1 cellular context compared by ENCODE assay signal in genomic region chr19:24033308-24033961, GRCh38.
TF ChIP-seq lines count a peak whose summit lies in the region.

No MANE protein-coding gene starts in this region.

TF ChIP-seq in HepG2, 621 proteins besides CTCF, POLR2A, EP300 and RAD21 (continued from another document and continues in another):
- no peak for TF ChIP-seq SOX6 (IDR thresholded peaks at IDR 0.05)
- TF ChIP-seq SOX6 (CRISPR knock-in tag; IDR thresholded peaks at IDR 0.05), result 0 out of 2 replicates have a peak, but pooled peaks have one; percentile 31
- TF ChIP-seq, protein P1, sequence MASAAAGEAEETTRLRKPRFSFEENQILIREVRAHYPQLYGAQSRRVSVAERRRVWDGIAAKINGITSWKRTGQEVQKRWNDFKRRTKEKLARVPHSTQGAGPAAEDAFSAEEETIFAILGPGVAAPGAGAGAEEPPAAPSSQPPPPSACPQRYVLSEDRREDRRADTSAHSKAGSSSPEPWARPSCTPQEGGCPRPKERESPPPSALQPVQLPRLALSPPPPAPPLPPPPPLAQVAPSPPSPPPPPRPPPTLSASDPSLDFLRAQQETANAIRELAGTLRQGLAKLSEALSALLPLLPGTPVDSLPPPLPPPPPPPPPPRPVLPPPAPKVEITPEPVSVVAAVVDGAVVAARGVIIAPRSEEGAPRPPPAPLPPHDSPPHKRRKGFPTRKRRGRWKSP (CRISPR knock-in tag; IDR thresholded peaks at IDR 0.05), result no peak
- TF ChIP-seq ZNF335 (CRISPR knock-in tag; IDR thresholded peaks at IDR 0.05), result 0 out of 2 replicates have a peak, but pooled peaks have one; percentile 21
- TF ChIP-seq ZNF577 (CRISPR knock-in tag; IDR thresholded peaks at IDR 0.05; ENCODE audit: borderline replicate concordance, low read depth), result no peak
- TF ChIP-seq TFDP2 (CRISPR knock-in tag; IDR thresholded peaks at IDR 0.05), result no peak; the same call in 1 of the 2 replicates
- peak; percentile 92 for TF ChIP-seq YY1 (IDR thresholded peaks at IDR 0.05; ENCODE audit: insufficient read depth, insufficient replicate concordance, low read depth, low read length)
- no peak; the same call in 1 of the 2 replicates for TF ChIP-seq ETV6 (CRISPR knock-in tag; conservative IDR thresholded peaks at IDR 0.05)
- TF ChIP-seq ZFP62 (CRISPR knock-in tag; IDR thresholded peaks at IDR 0.05), result no peak
- no peak for TF ChIP-seq XRCC5 (optimal IDR thresholded peaks at IDR 0.05; ENCODE audit: low read length)
- no peak for TF ChIP-seq KAT2B (IDR thresholded peaks at IDR 0.05; ENCODE audit: borderline replicate concordance, low read depth, low read length)
- TF ChIP-seq ZNF264 (CRISPR knock-in tag; IDR thresholded peaks at IDR 0.05), result no peak; the same call in 1 of the 2 replicates
- TF ChIP-seq CBX5 (CRISPR knock-in tag; IDR thresholded peaks at IDR 0.05; ENCODE audit: borderline replicate concordance), result peak; percentile 31; the same call in 1 of the 2 replicates
- TF ChIP-seq ZBTB37 (CRISPR knock-in tag; IDR thresholded peaks at IDR 0.05), result 0 out of 2 replicates have a peak, but pooled peaks have one; percentile 37
- no peak for TF ChIP-seq ZNF549 (CRISPR knock-in tag; IDR thresholded peaks at IDR 0.05)
- TF ChIP-seq MATR3 (CRISPR knock-in tag; IDR thresholded peaks at IDR 0.05), result no peak
- no peak for TF ChIP-seq DPF2 (CRISPR knock-in tag; IDR thresholded peaks at IDR 0.05; ENCODE audit: borderline replicate concordance, low read depth)
- TF ChIP-seq, protein P2, sequence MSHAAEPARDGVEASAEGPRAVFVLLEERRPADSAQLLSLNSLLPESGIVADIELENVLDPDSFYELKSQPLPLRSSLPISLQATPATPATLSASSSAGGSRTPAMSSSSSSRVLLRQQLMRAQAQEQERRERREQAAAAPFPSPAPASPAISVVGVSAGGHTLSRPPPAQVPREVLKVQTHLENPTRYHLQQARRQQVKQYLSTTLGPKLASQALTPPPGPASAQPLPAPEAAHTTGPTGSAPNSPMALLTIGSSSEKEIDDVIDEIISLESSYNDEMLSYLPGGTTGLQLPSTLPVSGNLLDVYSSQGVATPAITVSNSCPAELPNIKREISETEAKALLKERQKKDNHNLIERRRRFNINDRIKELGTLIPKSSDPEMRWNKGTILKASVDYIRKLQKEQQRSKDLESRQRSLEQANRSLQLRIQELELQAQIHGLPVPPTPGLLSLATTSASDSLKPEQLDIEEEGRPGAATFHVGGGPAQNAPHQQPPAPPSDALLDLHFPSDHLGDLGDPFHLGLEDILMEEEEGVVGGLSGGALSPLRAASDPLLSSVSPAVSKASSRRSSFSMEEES (CRISPR knock-in tag; IDR thresholded peaks at IDR 0.05), result no peak
- no peak for TF ChIP-seq BCLAF1 (IDR thresholded peaks at IDR 0.05)
- TF ChIP-seq PRMT3 (CRISPR knock-in tag; IDR thresholded peaks at IDR 0.05; ENCODE audit: borderline replicate concordance, low read depth), result no peak
- no peak for TF ChIP-seq RNF2 (conservative IDR thresholded peaks at IDR 0.05; ENCODE audit: low read depth)
- no peak; the same call in 1 of the 2 replicates for TF ChIP-seq FOSL2 (CRISPR knock-in tag; IDR thresholded peaks at IDR 0.05)
- TF ChIP-seq ZBTB4 (CRISPR knock-in tag; IDR thresholded peaks at IDR 0.05; ENCODE audit: borderline replicate concordance), result no peak; the same call in 1 of the 2 replicates
- no peak for TF ChIP-seq HMG20A (CRISPR knock-in tag; IDR thresholded peaks at IDR 0.05; ENCODE audit: borderline replicate concordance)
- TF ChIP-seq ZSCAN31 (CRISPR knock-in tag; IDR thresholded peaks at IDR 0.05; ENCODE audit: low read depth), result peak; percentile 50; the same call in 1 of the 2 replicates
- TF ChIP-seq SMYD3 (CRISPR knock-in tag; IDR thresholded peaks at IDR 0.05), result no peak
- no peak for TF ChIP-seq ZFP41 (CRISPR knock-in tag; IDR thresholded peaks at IDR 0.05; ENCODE audit: borderline replicate concordance)
- TF ChIP-seq, protein P3, sequence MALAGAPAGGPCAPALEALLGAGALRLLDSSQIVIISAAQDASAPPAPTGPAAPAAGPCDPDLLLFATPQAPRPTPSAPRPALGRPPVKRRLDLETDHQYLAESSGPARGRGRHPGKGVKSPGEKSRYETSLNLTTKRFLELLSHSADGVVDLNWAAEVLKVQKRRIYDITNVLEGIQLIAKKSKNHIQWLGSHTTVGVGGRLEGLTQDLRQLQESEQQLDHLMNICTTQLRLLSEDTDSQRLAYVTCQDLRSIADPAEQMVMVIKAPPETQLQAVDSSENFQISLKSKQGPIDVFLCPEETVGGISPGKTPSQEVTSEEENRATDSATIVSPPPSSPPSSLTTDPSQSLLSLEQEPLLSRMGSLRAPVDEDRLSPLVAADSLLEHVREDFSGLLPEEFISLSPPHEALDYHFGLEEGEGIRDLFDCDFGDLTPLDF (CRISPR knock-in tag; IDR thresholded peaks at IDR 0.05), result 0 out of 2 replicates have a peak, but pooled peaks have one; percentile 33
- no peak; the same call in 1 of the 2 replicates for TF ChIP-seq PITX1 (CRISPR knock-in tag; IDR thresholded peaks at IDR 0.05)
- TF ChIP-seq NRL (CRISPR knock-in tag; IDR thresholded peaks at IDR 0.05; ENCODE audit: borderline replicate concordance), result peak; percentile 44; the same call in 1 of the 2 replicates
- TF ChIP-seq ZNF572 (CRISPR knock-in tag; IDR thresholded peaks at IDR 0.05), result no peak
- peak; percentile 49; the same call in 1 of the 2 replicates for TF ChIP-seq ISL2 (CRISPR knock-in tag; IDR thresholded peaks at IDR 0.05)
- TF ChIP-seq, protein P4, sequence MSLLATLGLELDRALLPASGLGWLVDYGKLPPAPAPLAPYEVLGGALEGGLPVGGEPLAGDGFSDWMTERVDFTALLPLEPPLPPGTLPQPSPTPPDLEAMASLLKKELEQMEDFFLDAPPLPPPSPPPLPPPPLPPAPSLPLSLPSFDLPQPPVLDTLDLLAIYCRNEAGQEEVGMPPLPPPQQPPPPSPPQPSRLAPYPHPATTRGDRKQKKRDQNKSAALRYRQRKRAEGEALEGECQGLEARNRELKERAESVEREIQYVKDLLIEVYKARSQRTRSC (CRISPR knock-in tag; IDR thresholded peaks at IDR 0.05; ENCODE audit: low read depth), result no peak
- TF ChIP-seq HIC2 (CRISPR knock-in tag; IDR thresholded peaks at IDR 0.05; ENCODE audit: low read depth), result no peak
- no peak for TF ChIP-seq ZNF724P (CRISPR knock-in tag; IDR thresholded peaks at IDR 0.05; ENCODE audit: borderline replicate concordance)
- TF ChIP-seq ETV5 (CRISPR knock-in tag; IDR thresholded peaks at IDR 0.05; ENCODE audit: borderline replicate concordance), result no peak
- TF ChIP-seq ZNF781 (CRISPR knock-in tag; IDR thresholded peaks at IDR 0.05; ENCODE audit: borderline replicate concordance, not compliant biosample characterization), result no peak
- TF ChIP-seq TIGD3 (CRISPR knock-in tag; IDR thresholded peaks at IDR 0.05; ENCODE audit: borderline replicate concordance), result no peak
- no peak for TF ChIP-seq HNRNPH1 (optimal IDR thresholded peaks at IDR 0.05; ENCODE audit: low read depth, low read length)
- TF ChIP-seq CBX2 (IDR thresholded peaks at IDR 0.05; ENCODE audit: low read depth, low read length), result no peak
- no peak for TF ChIP-seq CBX2 (CRISPR knock-in tag; IDR thresholded peaks at IDR 0.05; ENCODE audit: low read depth)
- 0 out of 2 replicates have a peak, but pooled peaks have one; percentile 35 for TF ChIP-seq ZNF235 (CRISPR knock-in tag; IDR thresholded peaks at IDR 0.05; ENCODE audit: borderline replicate concordance)
- TF ChIP-seq ZNF225 (CRISPR knock-in tag; IDR thresholded peaks at IDR 0.05), result no peak
